Comparison of ENCODE assay signal across 9 cellular contexts in the genomic region with DNA sequence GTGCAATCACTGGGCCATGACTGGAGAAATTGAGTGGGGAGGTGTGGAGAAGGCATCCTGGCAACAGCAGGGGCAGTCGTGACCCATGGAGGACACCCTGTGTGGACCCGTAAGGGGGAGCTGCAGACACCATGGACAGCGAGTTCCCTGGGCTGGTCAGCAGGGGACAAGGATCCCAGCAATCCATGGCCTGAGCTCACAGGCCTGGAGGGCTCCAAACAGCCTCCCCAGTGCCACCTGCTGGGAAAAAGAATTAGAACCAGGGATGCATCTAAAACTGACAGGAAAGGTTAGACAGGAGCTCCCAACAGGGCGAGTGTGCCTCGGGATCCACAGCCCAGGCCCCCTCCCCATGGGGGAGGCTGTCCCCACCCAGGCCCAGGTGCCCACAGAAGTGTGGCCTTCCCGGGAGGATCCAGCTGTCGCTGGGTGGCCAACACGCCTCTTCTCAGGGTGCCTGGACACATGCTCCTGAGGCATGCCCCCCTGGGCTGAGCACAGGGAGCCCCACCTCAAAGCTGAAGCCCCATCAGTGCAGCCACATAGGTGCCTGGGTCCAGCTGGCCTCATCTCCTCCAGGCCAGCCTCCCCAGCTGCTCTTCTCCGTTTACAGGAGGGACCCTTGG. TPM values are rescaled to one million over a fixed set of nuclear protein-coding genes. Genes with fewer than 3 reads are reported as not detected.
DNase-seq lines count a peak whose midpoint lies in the region; FAIRE-seq lines count a peak whose summit lies in the region.
"Had no signal": no experiment of that assay in that cellular context is flagged by ENCODE, and none has a peak within 500 bp of the region (broad histone marks: within the 10 kb centered on the region; RNA-seq: fewer than 3 reads in every experiment).

No MANE protein-coding gene starts in this region.

- H3K9me3 Mint-ChIP-seq in T-helper 2 cell treated with Interferon-gamma antibody and Interleukin-4, amounts not matched to agents 5 μg/mL and 100 μg/mL, for 36 hours = peaks cover 7% of the 10 kb centered on the region
- H3K9me3 Mint-ChIP-seq: activated naive CD4-positive, alpha-beta T cell treated with anti-CD3 and anti-CD28 coated beads, Interleukin-2, amount 50 U/mL, for 24 hours had no signal

- H3K36me3 Mint-ChIP-seq in T-helper 2 cell treated with Interferon-gamma antibody and Interleukin-4, amounts not matched to agents 5 μg/mL and 100 μg/mL, for 36 hours (ENCODE audit: low read depth) = no peaks in the 10 kb centered on the region
- H3K36me3 Mint-ChIP-seq: activated naive CD4-positive, alpha-beta T cell treated with anti-CD3 and anti-CD28 coated beads, Interleukin-2, amount 50 U/mL, for 24 hours had no signal

- intact Hi-C loops in posterior cingulate gyrus (cut with DNase I) = no loop called here

- H3K27me3 Mint-ChIP-seq in T-helper 2 cell treated with Interferon-gamma antibody and Interleukin-4, amounts not matched to agents 5 μg/mL and 100 μg/mL, for 36 hours (ENCODE audit: low read depth) = no peaks in the 10 kb centered on the region

- H3K27ac Mint-ChIP-seq in T-helper 2 cell treated with Interferon-gamma antibody and Interleukin-4, amounts not matched to agents 5 μg/mL and 100 μg/mL, for 36 hours = no peak overlapping the region
- H3K27ac Mint-ChIP-seq: activated naive CD4-positive, alpha-beta T cell treated with anti-CD3 and anti-CD28 coated beads, Interleukin-2, amount 50 U/mL, for 24 hours had no signal

- no peak overlapping the region for H3K4me3 Mint-ChIP-seq in T-helper 2 cell treated with Interferon-gamma antibody and Interleukin-4, amounts not matched to agents 5 μg/mL and 100 μg/mL, for 36 hours
- H3K4me3 Mint-ChIP-seq: activated naive CD4-positive, alpha-beta T cell treated with anti-CD3 and anti-CD28 coated beads, Interleukin-2, amount 50 U/mL, for 24 hours had no signal

- FAIRE-seq in TTC549 (lab: Jason Lieb, UNC) = peak; percentile 11

- peak; percentile 36 for DNase-seq in NCI-H510A treated with DMSO at 0.1 percent for 48 hours (lab: John Stamatoyannopoulos, UW)
- no peak for DNase-seq in NCI-H510A (lab: John Stamatoyannopoulos, UW)
- DNase-seq in M059J (ENCODE audit: low read depth) = peak; percentile 64
- peak; percentile 25 for DNase-seq in glomerular endothelial cell (ENCODE audit: extremely low read depth, low read depth, low spot score)
- DNase-seq in posterior cingulate gyrus = peak; percentile 52 to 95 (median 73)
- no peak for DNase-seq in T-helper 2 cell treated with Interferon-gamma antibody and Interleukin-4, amounts not matched to agents 5 μg/mL and 100 μg/mL, for 36 hours (ENCODE audit: low spot score)
- no peak for DNase-seq in GM19238 (ENCODE audit: insufficient read length, low spot score)

- no peaks in the 10 kb centered on the region for H3K4me1 Mint-ChIP-seq in T-helper 2 cell treated with Interferon-gamma antibody and Interleukin-4, amounts not matched to agents 5 μg/mL and 100 μg/mL, for 36 hours (ENCODE audit: low read depth)
- H3K4me1 Mint-ChIP-seq: activated naive CD4-positive, alpha-beta T cell treated with anti-CD3 and anti-CD28 coated beads, Interleukin-2, amount 50 U/mL, for 24 hours had no signal

RNA-seq across cellular contexts. Expression of gene KIF1A, which starts 20.5 kb away (rescaled TPM):
- total RNA-seq in M059J (2014; rRNA removed; shearing (Covaris generic)) = not detected in 2 replicates
- 0.97 and 1.2 TPM in 2 replicates for total RNA-seq in glomerular endothelial cell

RNA-seq across cellular contexts. Expression of gene AGXT, which starts 28.1 kb away (rescaled TPM):
- not detected in 2 replicates for total RNA-seq in M059J (2014; rRNA removed; shearing (Covaris generic))
- not detected in 2 replicates for total RNA-seq in glomerular endothelial cell

RNA-seq across cellular contexts. Expression of gene MAB21L4, which starts 55.4 kb away (rescaled TPM):
- not detected in 2 replicates for total RNA-seq in M059J (2014; rRNA removed; shearing (Covaris generic))
- not detected in 2 replicates for total RNA-seq in glomerular endothelial cell

Comparison
In these comparisons a context has a peak if more than half of its experiments do, and no peak if none do; other contexts are left out.
1. DNase-seq: peak in NCI-H510A treated with DMSO at 0.1 percent for 48 hours (single experiment), M059J (single experiment), glomerular endothelial cell (single experiment) and posterior cingulate gyrus (10 of 10); none in NCI-H510A (single experiment), T-helper 2 cell treated with Interferon-gamma antibody and Interleukin-4, amounts not matched to agents 5 μg/mL and 100 μg/mL, for 36 hours (single experiment) and GM19238 (single experiment).